17 cellular contexts compared by ENCODE assay signal in genomic region chr21:45200031-45200430, GRCh38.
"Had no signal": no experiment of that assay in that cellular context is flagged by ENCODE, and none has a peak within 500 bp of the region (broad histone marks: within the 10 kb centered on the region; RNA-seq: fewer than 3 reads in every experiment).

No MANE protein-coding gene starts in this region.

- H3K27ac Mint-ChIP-seq: dendritic cell treated with granulocyte-macrophage colony-stimulating factor and Interleukin-4, amounts not matched to agents 40 ng/mL and 50 ng/mL, for 4 days; type B pancreatic cell had no signal

- H3K27me3 ChIP-seq: heart left ventricle, neutrophil, right atrium auricular region, sigmoid colon, vagina had no signal

- H3K36me3 ChIP-seq: neutrophil had no signal

- DNase-seq: foreskin melanocyte; hippocampal formation; mammary epithelial cell; naive thymus-derived CD4-positive, alpha-beta T cell; nephron progenitor cell; stimulated activated CD4-positive, alpha-beta T cell treated with anti-CD3 and anti-CD28 coated beads, Interleukin-2, amount 100 ng/mL, for 24 hours; stimulated activated CD4-positive, alpha-beta T cell treated with anti-CD3 and anti-CD28 coated beads, Interleukin-4, amount 100 ng/mL, for 4 hours; stimulated activated naive CD4-positive, alpha-beta T cell treated with Interleukin-2 at 50 U/mL for 16 hours had no signal

- H3K9me3 Mint-ChIP-seq: dendritic cell treated with granulocyte-macrophage colony-stimulating factor and Interleukin-4, amounts not matched to agents 40 ng/mL and 50 ng/mL, for 4 days; naive thymus-derived CD4-positive, alpha-beta T cell; nephron progenitor cell; type B pancreatic cell had no signal

- H3K27me3 Mint-ChIP-seq: naive thymus-derived CD4-positive, alpha-beta T cell; type B pancreatic cell had no signal

- H3K4me3 ChIP-seq: heart left ventricle, right atrium auricular region, sigmoid colon, skin epidermis, vagina had no signal

- H3K9me3 ChIP-seq: heart left ventricle, neutrophil, right atrium auricular region, sigmoid colon, vagina had no signal

- ATAC-seq: left lobe of liver; naive thymus-derived CD4-positive, alpha-beta T cell had no signal

- H3K4me3 Mint-ChIP-seq: dendritic cell treated with granulocyte-macrophage colony-stimulating factor and Interleukin-4, amounts not matched to agents 40 ng/mL and 50 ng/mL, for 4 days; naive thymus-derived CD4-positive, alpha-beta T cell; nephron progenitor cell; type B pancreatic cell had no signal

- H3K4me1 ChIP-seq: right atrium auricular region, sigmoid colon, vagina had no signal

- H3K27ac ChIP-seq: heart left ventricle, neutrophil, right atrium auricular region, sigmoid colon, skin epidermis, vagina had no signal
